Comparison of ENCODE assay signal across 30 cellular contexts in genomic region chr12:42733911-42734310, GRCh38.
"Had no signal": no experiment of that assay in that cellular context is flagged by ENCODE, and none has a peak within 500 bp of the region (broad histone marks: within the 10 kb centered on the region; RNA-seq: fewer than 3 reads in every experiment).

No MANE protein-coding gene starts in this region.

- DNase-seq: activated B cell treated with CpG ODN at 0.5 μM for 24 hours; activated CD4-positive, alpha-beta memory T cell treated with anti-CD3 and anti-CD28 coated beads for 36 hours; activated CD4-positive, alpha-beta T cell treated with anti-CD3 and anti-CD28 coated beads for 4 hours; activated CD4-positive, alpha-beta T cell treated with anti-CD3 and anti-CD28 coated beads, Interleukin-2, amount 10 ng/mL, durations not matched to agents 24 days and 14 days; activated CD4-positive, alpha-beta T cell treated with anti-CD3 and anti-CD28 coated beads, Interleukin-2, amount 50 U/mL, for 1 hour; activated CD4-positive, alpha-beta T cell treated with anti-CD3 and anti-CD28 coated beads, Interleukin-2, amount 50 U/mL, for 4 hours; activated CD4-positive, CD25-positive, alpha-beta regulatory T cell treated with anti-CD3 and anti-CD28 coated beads, Interleukin-2, amount 50 U/mL, for 72 hours; activated CD8-positive, alpha-beta memory T cell treated with anti-CD3 and anti-CD28 coated beads, Interleukin-2, amount 50 U/mL, for 4 hours; activated CD8-positive, alpha-beta T cell treated with anti-CD3 and anti-CD28 coated beads for 36 hours; activated effector memory CD4-positive, alpha-beta T cell treated with anti-CD3 and anti-CD28 coated beads, Interleukin-2, amount 50 U/mL, for 16 hours; activated gamma-delta T cell treated with Interleukin-2 at 50 U/mL for 16 hours; activated naive CD4-positive, alpha-beta T cell; activated naive CD4-positive, alpha-beta T cell treated with anti-CD3 and anti-CD28 coated beads for 36 hours; activated naive CD4-positive, alpha-beta T cell treated with anti-CD3 and anti-CD28 coated beads, Interleukin-2, amount 50 U/mL, for 16 hours; activated naive CD8-positive, alpha-beta T cell treated with anti-CD3 and anti-CD28 coated beads for 36 hours; activated T-cell treated with anti-CD3 and anti-CD28 coated beads for 4 hours; activated T-cell treated with anti-CD3 and anti-CD28 coated beads, Interleukin-2, amount 50 U/mL, for 1 hour; activated T-cell treated with anti-CD3 and anti-CD28 coated beads, Interleukin-2, amount 50 U/mL, for 4 hours; activated T-cell treated with anti-CD3 and anti-CD28 coated beads, Interleukin-2, amount 50 U/mL, for 72 hours; adrenal gland; amniotic stem cell; aorta; central memory CD4-positive, alpha-beta T cell; T-helper 1 cell; T-helper 2 cell; T-helper 9 cell had no signal

- H3K36me3 ChIP-seq: adrenal gland, cardiac muscle cell had no signal

- H3K4me3 ChIP-seq: adrenal gland, cardiac muscle cell had no signal

- ATAC-seq: activated CD8-positive, alpha-beta T cell treated with anti-CD3 and anti-CD28 coated beads for 36 hours; activated naive CD4-positive, alpha-beta T cell treated with anti-CD3 and anti-CD28 coated beads, Interleukin-2, amount 50 U/mL, for 72 hours; activated T-cell treated with anti-CD3 and anti-CD28 coated beads, Interleukin-2, amount 50 U/mL, for 4 hours; activated T-cell treated with anti-CD3 and anti-CD28 coated beads, Interleukin-2, amount 50 U/mL, for 72 hours; activated T-helper 17 cell treated with anti-CD3 and anti-CD28 coated beads, Interleukin-2, amount 50 U/mL, for 72 hours had no signal

- H3K27ac ChIP-seq: adrenal gland, cardiac muscle cell, VCaP had no signal

- H3K27me3 ChIP-seq: adrenal gland, cardiac muscle cell had no signal

- H3K9me3 ChIP-seq: adrenal gland had no signal

- H3K4me1 ChIP-seq: adrenal gland had no signal
